In genomic region chr3:121496841-121497240, GRCh38 we compare ENCODE assay signal across 19 cellular contexts. TPM values are rescaled to one million over a fixed set of nuclear protein-coding genes. Genes with fewer than 3 reads are reported as not detected.
DNase-seq lines count a peak whose midpoint lies in the region; ATAC-seq and TF ChIP-seq lines count a peak whose summit lies in the region.
"Had no signal": no experiment of that assay in that cellular context is flagged by ENCODE, and none has a peak within 500 bp of the region (broad histone marks: within the 10 kb centered on the region; RNA-seq: fewer than 3 reads in every experiment).

No MANE protein-coding gene starts in this region.

- intact Hi-C loops in left cardiac atrium (cut with DNase I), result no loop called here

- no peaks in the 10 kb centered on the region for H3K4me1 Mint-ChIP-seq in GM23338
- H3K4me1 Mint-ChIP-seq: CD14-positive monocyte; CD4-positive, alpha-beta memory T cell had no signal

- H2AFZ ChIP-seq in GM23338, result no peak overlapping the region
- H2AFZ ChIP-seq: GM23248 had no signal

- no peaks in the 10 kb centered on the region for H3F3A ChIP-seq in GM23338 (replicated peaks; ENCODE audit: low read depth)

- peaks cover 57% of the 10 kb centered on the region for H3K36me3 Mint-ChIP-seq in GM23338 (ENCODE audit: low read depth)
- H3K36me3 Mint-ChIP-seq: CD4-positive, alpha-beta memory T cell had no signal

- no peaks in the 10 kb centered on the region for H3K9me3 Mint-ChIP-seq in GM23338
- H3K9me3 Mint-ChIP-seq: CD14-positive monocyte; CD4-positive, alpha-beta memory T cell had no signal

- no peaks in the 10 kb centered on the region for H3K4me1 ChIP-seq in GM23338 (ENCODE audit: insufficient read depth)
- no peaks in the 10 kb centered on the region for H3K4me1 ChIP-seq in foreskin keratinocyte
- H3K4me1 ChIP-seq: BLaER1 had no signal

- no peak overlapping the region for H3K4me2 ChIP-seq in GM23338
- H3K4me2 ChIP-seq: BLaER1 had no signal

- ATAC-seq in GM23338 (no peak), foreskin keratinocyte (peak; percentile 61), left cardiac atrium (no peak), GM18519 (IDR thresholded peaks at IDR 0.05; ENCODE audit: low FRiP score, unreplicated experiment) (no peak), HG02973 (IDR thresholded peaks at IDR 0.05; ENCODE audit: unreplicated experiment) (no peak)
- ATAC-seq: HepG2 had no signal

- no peaks in the 10 kb centered on the region for H4K20me1 ChIP-seq in GM23338 (replicated peaks; ENCODE audit: insufficient read depth)
- H4K20me1 ChIP-seq: BLaER1 had no signal

- H3K27me3 ChIP-seq in GM23338 (ENCODE audit: insufficient read depth) (no peaks in the 10 kb centered on the region), foreskin keratinocyte (no peaks in the 10 kb centered on the region)
- H3K27me3 ChIP-seq: BLaER1 had no signal

- H3K9me2 ChIP-seq in GM23338 (ENCODE audit: insufficient read depth), result no peaks in the 10 kb centered on the region

- H3K27ac Mint-ChIP-seq in GM23338, result no peak overlapping the region
- H3K27ac Mint-ChIP-seq: CD4-positive, alpha-beta memory T cell; IgD-negative memory B cell had no signal

- H3K4me3 ChIP-seq in GM23338, result no peak overlapping the region
- H3K4me3 ChIP-seq: BLaER1, GM23248 had no signal

- H3K27ac ChIP-seq in GM23338 (ENCODE audit: low read depth), result peak overlapping the region; percentile 55; the same call in 1 of the 2 replicates
- H3K27ac ChIP-seq in epithelial cell of prostate, result no peak overlapping the region
- H3K27ac ChIP-seq in foreskin keratinocyte, result no peak overlapping the region
- H3K27ac ChIP-seq: BLaER1, GM23248 had no signal

- H3K4me3 Mint-ChIP-seq in GM23338, result no peak overlapping the region
- H3K4me3 Mint-ChIP-seq: CD14-positive monocyte; CD4-positive, alpha-beta memory T cell; IgD-negative memory B cell had no signal

- H3K27me3 Mint-ChIP-seq in GM23338 (ENCODE audit: insufficient read depth, low read depth, poor library complexity), result no peaks in the 10 kb centered on the region
- H3K27me3 Mint-ChIP-seq: CD4-positive, alpha-beta memory T cell; IgD-negative memory B cell had no signal

- H3K36me3 ChIP-seq in GM23338 (ENCODE audit: insufficient read depth), result peaks cover 14% of the 10 kb centered on the region; the same call in 1 of the 2 replicates

- TF ChIP-seq CTCF in GM23338 (conservative IDR thresholded peaks at IDR 0.05; ENCODE audit: low read depth in 2 of 2) (no peak), foreskin keratinocyte (conservative IDR thresholded peaks at IDR 0.05) (no peak)

- no peak for DNase-seq in GM23338 (ENCODE audit: low spot score)
- peak; percentile 13 for DNase-seq in amniotic epithelial cell (ENCODE audit: low read depth)
- DNase-seq in epithelial cell of prostate (ENCODE audit: low read depth, low spot score), result peak; percentile 65
- DNase-seq in foreskin keratinocyte, result peak; percentile 43 to 71
- DNase-seq in NCI-H748 (lab: John Stamatoyannopoulos, UW; ENCODE audit: unreplicated experiment), result no peak
- no peak for DNase-seq in left cardiac atrium
- DNase-seq: 8988T; Calu3; CD4-positive, alpha-beta memory T cell; DMS79 treated with DMSO at 0.1 percent for 48 hours; GF-D8; GM23248; HCEC 1CT had no signal

- no peaks in the 10 kb centered on the region for H3K79me2 ChIP-seq in GM23338 (replicated peaks; ENCODE audit: insufficient read depth)

TF ChIP-seq in GM23338, 12 proteins besides CTCF, POLR2A, EP300 and RAD21 (continues in another document):
- no peak for TF ChIP-seq ZNF331 (CRISPR knock-in tag; IDR thresholded peaks at IDR 0.05; ENCODE audit: low read depth)
- TF ChIP-seq POLR2AphosphoS5 (IDR thresholded peaks at IDR 0.05; ENCODE audit: low read depth), result no peak
- no peak for TF ChIP-seq ETS1 (IDR thresholded peaks at IDR 0.05)
- TF ChIP-seq STAT1 (IDR thresholded peaks at IDR 0.05; ENCODE audit: unreplicated experiment), result no peak
- TF ChIP-seq REST (IDR thresholded peaks at IDR 0.05; ENCODE audit: unreplicated experiment), result no peak
- no peak for TF ChIP-seq EZH2phosphoT487 (IDR thresholded peaks at IDR 0.05; ENCODE audit: unreplicated experiment)
- no peak for TF ChIP-seq NANOG (IDR thresholded peaks at IDR 0.05; ENCODE audit: borderline replicate concordance)
- TF ChIP-seq JUNB (IDR thresholded peaks at IDR 0.05; ENCODE audit: unreplicated experiment), result no peak

RNA-seq across cellular contexts. Expression of gene POLQ, which starts 48.9 kb away (rescaled TPM):
- total RNA-seq in GM23338 (2014; rRNA removed; shearing (Covaris generic)), result 14.7 and 20.6 TPM in 2 replicates
- polyA plus RNA-seq in GM23338 (2016; fragmentation: Nextera tagmentation; extraction: Ambion mirVana) (4.5 and 6.9 TPM in 2 replicates), foreskin keratinocyte (2.0 and 2.9 TPM in 2 replicates)
- total RNA-seq in foreskin keratinocyte (12.5 and 14.8 TPM in 2 replicates), left cardiac atrium (under 1 TPM; 0.77 to 0.79 TPM)
- polyA plus RNA-seq: IgD-negative memory B cell had no signal

Comparison
In these comparisons a context has a peak if more than half of its experiments do, and no peak if none do; other contexts are left out.
1. DNase-seq: peak in amniotic epithelial cell (single experiment), epithelial cell of prostate (single experiment) and foreskin keratinocyte (2 of 2); none in GM23338 (single experiment), NCI-H748 (single experiment) and left cardiac atrium (single experiment).